Comparison of ENCODE assay signal across 23 cellular contexts in genomic region chr20:62770916-62771315, GRCh38. TPM values are rescaled to one million over a fixed set of nuclear protein-coding genes. Genes with fewer than 3 reads are reported as not detected.
DNase-seq lines count a peak whose midpoint lies in the region; ATAC-seq and TF ChIP-seq lines count a peak whose summit lies in the region.
"Had no signal": no experiment of that assay in that cellular context is flagged by ENCODE, and none has a peak within 500 bp of the region (broad histone marks: within the 10 kb centered on the region; RNA-seq: fewer than 3 reads in every experiment).

No MANE protein-coding gene starts in this region.

- H4K20me1 ChIP-seq in osteoblast (ENCODE audit: insufficient read depth, low read length), result no peaks in the 10 kb centered on the region

- H3K4me1 ChIP-seq in heart left ventricle, result peaks cover 0 to 9% (median 0%) of the 10 kb centered on the region in 12 donors
- H3K4me1 ChIP-seq in left ventricle myocardium inferior, result peaks cover 9% of the 10 kb centered on the region
- H3K4me1 ChIP-seq in osteoblast (ENCODE audit: insufficient read depth, low read length), result no peaks in the 10 kb centered on the region
- H3K4me1 ChIP-seq: SJSA1 had no signal

- H3K27me3 ChIP-seq in heart left ventricle (peaks cover 0 to 27% (median 3%) of the 10 kb centered on the region in 9 donors), left ventricle myocardium inferior (ENCODE audit: low read depth) (peaks cover 64% of the 10 kb centered on the region), osteoblast (ENCODE audit: insufficient read depth, low read length) (peaks cover 13% of the 10 kb centered on the region), MG63 (no peaks in the 10 kb centered on the region)

- H2AFZ ChIP-seq in osteoblast (ENCODE audit: low read length), result no peak overlapping the region

- H3K27ac ChIP-seq in heart left ventricle (no peak overlapping the region), left ventricle myocardium inferior (replicated peaks) (no peak overlapping the region), osteoblast (ENCODE audit: low read depth, low read length) (no peak overlapping the region)
- H3K27ac ChIP-seq: KMS-11, SJSA1 had no signal

- no peak for TF ChIP-seq POLR2A in heart left ventricle (IDR thresholded peaks at IDR 0.05)

- H3K4me3 ChIP-seq in heart left ventricle, result no peak overlapping the region
- H3K4me3 ChIP-seq in left ventricle myocardium inferior, result no peak overlapping the region
- no peak overlapping the region for H3K4me3 ChIP-seq in osteoblast (ENCODE audit: insufficient read depth, low read length)
- H3K4me3 ChIP-seq in MG63, result no peak overlapping the region
- H3K4me3 ChIP-seq: SJSA1 had no signal

- ATAC-seq in heart left ventricle (no peak), left cardiac atrium (no peak), GM19395 (IDR thresholded peaks at IDR 0.05; ENCODE audit: unreplicated experiment) (no peak), GM18858 (IDR thresholded peaks at IDR 0.05; ENCODE audit: unreplicated experiment) (no peak), GM21360 (IDR thresholded peaks at IDR 0.05; ENCODE audit: unreplicated experiment) (no peak)
- ATAC-seq: Panc1 had no signal

- intact Hi-C loops in heart left ventricle (cut with DNase I) (loop anchor here in 2 of 10 donors (5.0 kb wide), 2 partner anchors 59 to 89 kb away; no protein-coding TSS in a partner anchor), left ventricle myocardium inferior (cut with micrococcal nuclease) (no loop called here), left cardiac atrium (cut with DNase I) (no loop called here)

- no peaks in the 10 kb centered on the region for H3K9me3 ChIP-seq in heart left ventricle
- no peaks in the 10 kb centered on the region for H3K9me3 ChIP-seq in left ventricle myocardium inferior (replicated peaks)
- no peaks in the 10 kb centered on the region for H3K9me3 ChIP-seq in osteoblast (ENCODE audit: low read depth, low read length)
- no peaks in the 10 kb centered on the region for H3K9me3 ChIP-seq in MG63
- H3K9me3 ChIP-seq: SJSA1 had no signal

- no peak for TF ChIP-seq CTCF in heart left ventricle (IDR thresholded peaks at IDR 0.05)
- TF ChIP-seq CTCF in left ventricle myocardium inferior (IDR thresholded peaks at IDR 0.05; ENCODE audit: borderline replicate concordance), result no peak
- no peak for TF ChIP-seq CTCF in osteoblast (IDR thresholded peaks at IDR 0.05; ENCODE audit: extremely low read depth, low read depth, low read length)

- no peak overlapping the region for H3K4me2 ChIP-seq in osteoblast (ENCODE audit: insufficient read depth, low read length)
- H3K4me2 ChIP-seq: KMS-11 had no signal

- no peaks in the 10 kb centered on the region for H3K79me2 ChIP-seq in osteoblast (ENCODE audit: insufficient read depth, low read length)

- DNase-seq in heart left ventricle, result peak in 3 of 5 donors; percentile 9 to 44 (median 12)
- DNase-seq in left ventricle myocardium inferior, result no peak
- DNase-seq in left cardiac atrium, result peak; percentile 5
- peak; percentile 62 for DNase-seq in osteoblast (ENCODE audit: insufficient read length, low spot score, missing footprints)
- no peak for DNase-seq in MG63
- DNase-seq: EL; GF-D8; H7; HFFc6; MV-4-11; NCI-H1105 treated with DMSO at 0.1 percent for 48 hours; NCI-H2081; NCI-H2171; NCI-H345; NCI-H524; NCI-H774; NK-92 treated with Interleukin-12 subunit alpha and Interleukin-12 subunit beta, amount 100 ng/mL, for 24 hours had no signal

- 86 to 93% (median 93%) methylated on average over 9 to 14 of the region's 14 CpGs for WGBS in heart left ventricle, 4 donors

- H3K36me3 ChIP-seq in heart left ventricle, result no peaks in the 10 kb centered on the region
- no peaks in the 10 kb centered on the region for H3K36me3 ChIP-seq in left ventricle myocardium inferior
- no peaks in the 10 kb centered on the region for H3K36me3 ChIP-seq in osteoblast (ENCODE audit: insufficient read depth, low read length)
- H3K36me3 ChIP-seq in MG63, result no peaks in the 10 kb centered on the region
- H3K36me3 ChIP-seq: SJSA1 had no signal

RNA-seq across cellular contexts. Expression of gene MRGBP, which starts 25.4 kb away (rescaled TPM):
- total RNA-seq in heart left ventricle, result 10 to 100 TPM in 1 of 9 donors, 1 to 10 TPM in 8; 7.2 to 10.5 (median 8.7) TPM
- 10 to 100 TPM in 1 of 2 donors, 1 to 10 TPM in 1; 7.1 to 10.2 TPM for polyA plus RNA-seq in heart left ventricle
- total RNA-seq in left ventricle myocardium inferior, result 9.8 TPM
- total RNA-seq in left cardiac atrium, result 1 to 10 TPM; 8.9 TPM
- 14.1 and 15.2 TPM in 2 replicates for total RNA-seq in osteoblast
- 52.1 and 63.5 TPM in 2 replicates for total RNA-seq in MG63 (2014; rRNA removed; shearing (Covaris generic); ENCODE audit: low replicate concordance)

RNA-seq across cellular contexts. Expression of gene OGFR, which starts 33.7 kb away (rescaled TPM):
- total RNA-seq in heart left ventricle (10 to 100 TPM; 14.9 to 46.9 (median 19.2) TPM), left ventricle myocardium inferior (19.2 TPM), left cardiac atrium (10 to 100 TPM; 23.3 to 23.6 TPM), osteoblast (32.4 and 39.1 TPM in 2 replicates)
- 10 to 100 TPM; 23.6 to 25.3 TPM for polyA plus RNA-seq in heart left ventricle
- 67.7 and 72.3 TPM in 2 replicates for total RNA-seq in MG63 (2014; rRNA removed; shearing (Covaris generic); ENCODE audit: low replicate concordance)

RNA-seq across cellular contexts. Expression of gene COL9A3, which starts 45.9 kb away (rescaled TPM):
- total RNA-seq in heart left ventricle (1 to 10 TPM in 8 of 9 donors, under 1 TPM in 1; 0.67 to 6.0 (median 1.9) TPM), left ventricle myocardium inferior (2.1 TPM), left cardiac atrium (1 to 10 TPM; 4.0 to 4.7 TPM), osteoblast (not detected in 2 replicates)
- polyA plus RNA-seq in heart left ventricle, result 1 to 10 TPM; 2.0 to 4.7 TPM
- 2.8 TPM in 1 of 2 replicates, not detected in the other for total RNA-seq in MG63 (2014; rRNA removed; shearing (Covaris generic); ENCODE audit: low replicate concordance)
- total RNA-seq: SJSA1 had no signal

Comparison
In these comparisons a context has a peak if more than half of its experiments do, and no peak if none do; other contexts are left out.
1. DNase-seq: peak in heart left ventricle (3 of 5), left cardiac atrium (single experiment) and osteoblast (single experiment); none in left ventricle myocardium inferior (single experiment) and MG63 (single experiment).